ENCODE assay signal across 1 cellular context in genomic region chr9:32524558-32525461, GRCh38.
TF ChIP-seq lines count a peak whose summit lies in the region.

No MANE protein-coding gene starts in this region.

TF ChIP-seq in HepG2, 621 proteins besides CTCF, POLR2A, EP300 and RAD21 (continues in another document):
- TF ChIP-seq CAMTA2 (CRISPR knock-in tag; IDR thresholded peaks at IDR 0.05; ENCODE audit: borderline replicate concordance) (no peak), TERF1 (CRISPR knock-in tag; IDR thresholded peaks at IDR 0.05) (no peak), RBM39 (IDR thresholded peaks at IDR 0.05; ENCODE audit: low read depth, low read length, poor library complexity, severe bottlenecking) (no peak), MED8 (CRISPR knock-in tag; IDR thresholded peaks at IDR 0.05; ENCODE audit: insufficient replicate concordance) (no peak), KDM4B (CRISPR knock-in tag; IDR thresholded peaks at IDR 0.05) (no peak), TBL1XR1 (IDR thresholded peaks at IDR 0.05; ENCODE audit: borderline replicate concordance, low read length, partially characterized antibody) (no peak), ISX (CRISPR knock-in tag; conservative IDR thresholded peaks at IDR 0.05) (no peak), ZNF513 (CRISPR knock-in tag; conservative IDR thresholded peaks at IDR 0.05) (no peak), ZMYM4 (CRISPR knock-in tag; IDR thresholded peaks at IDR 0.05) (no peak), ZNF589 (CRISPR knock-in tag; conservative IDR thresholded peaks at IDR 0.05) (no peak), RBM22 (optimal IDR thresholded peaks at IDR 0.05; ENCODE audit: low read length) (no peak), ZNF205 (CRISPR knock-in tag; IDR thresholded peaks at IDR 0.05) (no peak), HNF1B (CRISPR knock-in tag; IDR thresholded peaks at IDR 0.05) (no peak), ZNF546 (CRISPR knock-in tag; conservative IDR thresholded peaks at IDR 0.05) (no peak), MYC (CRISPR knock-in tag; IDR thresholded peaks at IDR 0.05; ENCODE audit: borderline replicate concordance) (no peak), GMEB1 (CRISPR knock-in tag; IDR thresholded peaks at IDR 0.05; ENCODE audit: borderline replicate concordance) (no peak), PPARG (CRISPR knock-in tag; conservative IDR thresholded peaks at IDR 0.05) (no peak), ZHX2 (IDR thresholded peaks at IDR 0.05; ENCODE audit: low read depth) (no peak), ZHX2 (CRISPR knock-in tag; IDR thresholded peaks at IDR 0.05; ENCODE audit: borderline replicate concordance) (no peak), ZFP91 (CRISPR knock-in tag; IDR thresholded peaks at IDR 0.05; ENCODE audit: borderline replicate concordance) (no peak), DMAP1 (CRISPR knock-in tag; IDR thresholded peaks at IDR 0.05) (0 out of 2 replicates have a peak, but pooled peaks have one; percentile 35), GABPA (IDR thresholded peaks at IDR 0.05; ENCODE audit: low read depth, low read length) (no peak), GABPA (CRISPR knock-in tag; IDR thresholded peaks at IDR 0.05; ENCODE audit: low read depth) (no peak), ESRRA (CRISPR knock-in tag; IDR thresholded peaks at IDR 0.05; ENCODE audit: low read depth) (no peak), ZBED4 (CRISPR knock-in tag; IDR thresholded peaks at IDR 0.05; ENCODE audit: borderline replicate concordance) (no peak), THAP11 (CRISPR knock-in tag; IDR thresholded peaks at IDR 0.05) (no peak), IKZF1 (IDR thresholded peaks at IDR 0.05) (no peak), DDIT3 (CRISPR knock-in tag; IDR thresholded peaks at IDR 0.05) (no peak), HHEX (CRISPR knock-in tag; IDR thresholded peaks at IDR 0.05) (no peak), HDAC2 (CRISPR knock-in tag; IDR thresholded peaks at IDR 0.05) (peak; percentile 12; the same call in 1 of the 2 replicates), SOX13 (IDR thresholded peaks at IDR 0.05) (no peak), SOX13 (CRISPR knock-in tag; conservative IDR thresholded peaks at IDR 0.05 in 1 of 2, IDR thresholded peaks at IDR 0.05 in 1 of 2) (no peak; a peak in 1 of 4 replicates), HNRNPL (IDR thresholded peaks at IDR 0.05; ENCODE audit: low read depth, low read length) (no peak), ZKSCAN1 (IDR thresholded peaks at IDR 0.05; ENCODE audit: low read length) (no peak), RARA (CRISPR knock-in tag; IDR thresholded peaks at IDR 0.05) (no peak), SNAPC2 (CRISPR knock-in tag; IDR thresholded peaks at IDR 0.05) (peak; percentile 67; the same call in 1 of the 2 replicates), FOXK1 (CRISPR knock-in tag; IDR thresholded peaks at IDR 0.05; ENCODE audit: borderline replicate concordance, low read depth) (no peak), ZNF430 (CRISPR knock-in tag; IDR thresholded peaks at IDR 0.05) (no peak)
- TF ChIP-seq, protein P1, sequence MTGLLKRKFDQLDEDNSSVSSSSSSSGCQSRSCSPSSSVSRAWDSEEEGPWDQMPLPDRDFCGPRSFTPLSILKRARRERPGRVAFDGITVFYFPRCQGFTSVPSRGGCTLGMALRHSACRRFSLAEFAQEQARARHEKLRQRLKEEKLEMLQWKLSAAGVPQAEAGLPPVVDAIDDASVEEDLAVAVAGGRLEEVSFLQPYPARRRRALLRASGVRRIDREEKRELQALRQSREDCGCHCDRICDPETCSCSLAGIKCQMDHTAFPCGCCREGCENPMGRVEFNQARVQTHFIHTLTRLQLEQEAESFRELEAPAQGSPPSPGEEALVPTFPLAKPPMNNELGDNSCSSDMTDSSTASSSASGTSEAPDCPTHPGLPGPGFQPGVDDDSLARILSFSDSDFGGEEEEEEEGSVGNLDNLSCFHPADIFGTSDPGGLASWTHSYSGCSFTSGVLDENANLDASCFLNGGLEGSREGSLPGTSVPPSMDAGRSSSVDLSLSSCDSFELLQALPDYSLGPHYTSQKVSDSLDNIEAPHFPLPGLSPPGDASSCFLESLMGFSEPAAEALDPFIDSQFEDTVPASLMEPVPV (CRISPR knock-in tag; IDR thresholded peaks at IDR 0.05): no peak
- TF ChIP-seq, protein P2, sequence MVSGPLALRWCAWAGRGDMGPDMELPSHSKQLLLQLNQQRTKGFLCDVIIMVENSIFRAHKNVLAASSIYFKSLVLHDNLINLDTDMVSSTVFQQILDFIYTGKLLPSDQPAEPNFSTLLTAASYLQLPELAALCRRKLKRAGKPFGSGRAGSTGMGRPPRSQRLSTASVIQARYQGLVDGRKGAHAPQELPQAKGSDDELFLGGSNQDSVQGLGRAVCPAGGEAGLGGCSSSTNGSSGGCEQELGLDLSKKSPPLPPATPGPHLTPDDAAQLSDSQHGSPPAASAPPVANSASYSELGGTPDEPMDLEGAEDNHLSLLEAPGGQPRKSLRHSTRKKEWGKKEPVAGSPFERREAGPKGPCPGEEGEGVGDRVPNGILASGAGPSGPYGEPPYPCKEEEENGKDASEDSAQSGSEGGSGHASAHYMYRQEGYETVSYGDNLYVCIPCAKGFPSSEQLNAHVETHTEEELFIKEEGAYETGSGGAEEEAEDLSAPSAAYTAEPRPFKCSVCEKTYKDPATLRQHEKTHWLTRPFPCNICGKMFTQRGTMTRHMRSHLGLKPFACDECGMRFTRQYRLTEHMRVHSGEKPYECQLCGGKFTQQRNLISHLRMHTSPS (CRISPR knock-in tag; IDR thresholded peaks at IDR 0.05; ENCODE audit: low read depth): no peak
